Comparison of ENCODE assay signal across 1 cellular context in genomic region chr16:67857547-67858233, GRCh38.
A peak's percentile ranks its signal among the peaks of the same experiment; 100 is the strongest.
TF ChIP-seq lines count a peak whose summit lies in the region.

No MANE protein-coding gene starts in this region.

TF ChIP-seq in HepG2, 621 proteins besides CTCF, POLR2A, EP300 and RAD21 (continued from another document and continues in another):
- TF ChIP-seq AGO1 (IDR thresholded peaks at IDR 0.05; ENCODE audit: low read depth, low read length, poor library complexity, severe bottlenecking) (no peak), FLYWCH1 (CRISPR knock-in tag; IDR thresholded peaks at IDR 0.05) (no peak), ZMYM3 (CRISPR knock-in tag; IDR thresholded peaks at IDR 0.05) (no peak), CC2D1A (CRISPR knock-in tag; IDR thresholded peaks at IDR 0.05) (no peak), NR2F2 (IDR thresholded peaks at IDR 0.05; ENCODE audit: borderline replicate concordance, low read depth) (no peak; the same call in 1 of the 2 replicates), ZNF772 (CRISPR knock-in tag; IDR thresholded peaks at IDR 0.05) (peak; percentile 55; the same call in 1 of the 2 replicates), ZNF530 (CRISPR knock-in tag; IDR thresholded peaks at IDR 0.05; ENCODE audit: low read depth) (no peak), ZBTB33 (CRISPR knock-in tag; IDR thresholded peaks at IDR 0.05) (no peak), MTF2 (CRISPR knock-in tag; IDR thresholded peaks at IDR 0.05; ENCODE audit: borderline replicate concordance) (no peak), ZNF274 (CRISPR knock-in tag; IDR thresholded peaks at IDR 0.05) (no peak), BCLAF1 (IDR thresholded peaks at IDR 0.05) (no peak), TFDP2 (CRISPR knock-in tag; IDR thresholded peaks at IDR 0.05) (no peak), ZNF75D (CRISPR knock-in tag; IDR thresholded peaks at IDR 0.05; ENCODE audit: borderline replicate concordance) (no peak), ZNF879 (CRISPR knock-in tag; IDR thresholded peaks at IDR 0.05) (no peak), USF2 (IDR thresholded peaks at IDR 0.05; ENCODE audit: low read depth, low read length) (no peak), USF2 (CRISPR knock-in tag; IDR thresholded peaks at IDR 0.05; ENCODE audit: borderline replicate concordance) (no peak), ZFP1 (CRISPR knock-in tag; IDR thresholded peaks at IDR 0.05) (no peak), MED8 (CRISPR knock-in tag; IDR thresholded peaks at IDR 0.05; ENCODE audit: insufficient replicate concordance) (no peak), ZNF235 (CRISPR knock-in tag; IDR thresholded peaks at IDR 0.05; ENCODE audit: borderline replicate concordance) (no peak), PCBP1 (IDR thresholded peaks at IDR 0.05; ENCODE audit: borderline replicate concordance, low read depth, low read length) (no peak), THAP9 (CRISPR knock-in tag; IDR thresholded peaks at IDR 0.05; ENCODE audit: borderline replicate concordance) (0 out of 2 replicates have a peak, but pooled peaks have one; percentile 6), ZNF720 (CRISPR knock-in tag; IDR thresholded peaks at IDR 0.05) (no peak), ATF5 (CRISPR knock-in tag; IDR thresholded peaks at IDR 0.05; ENCODE audit: low read depth) (no peak), ZNF746 (CRISPR knock-in tag; IDR thresholded peaks at IDR 0.05) (peak; percentile 27; the same call in 1 of the 2 replicates), MTERF4 (CRISPR knock-in tag; IDR thresholded peaks at IDR 0.05) (no peak), SMC3 (IDR thresholded peaks at IDR 0.05; ENCODE audit: low read length) (no peak; the same call in 1 of the 2 replicates), HNF4A (CRISPR knock-in tag; IDR thresholded peaks at IDR 0.05) (peak; percentile 44; the same call in 1 of the 2 replicates), ZNF607 (CRISPR knock-in tag; IDR thresholded peaks at IDR 0.05; ENCODE audit: borderline replicate concordance) (no peak), ZNF34 (CRISPR knock-in tag; IDR thresholded peaks at IDR 0.05; ENCODE audit: borderline replicate concordance) (no peak), MLX (CRISPR knock-in tag; IDR thresholded peaks at IDR 0.05) (peak; percentile 47; the same call in 1 of the 2 replicates), ETS1 (CRISPR knock-in tag; IDR thresholded peaks at IDR 0.05) (no peak), THRA (CRISPR knock-in tag; IDR thresholded peaks at IDR 0.05; ENCODE audit: borderline replicate concordance) (no peak), HMGA1 (CRISPR knock-in tag; conservative IDR thresholded peaks at IDR 0.05) (no peak), RNF219 (CRISPR knock-in tag; IDR thresholded peaks at IDR 0.05) (no peak), IKZF4 (CRISPR knock-in tag; IDR thresholded peaks at IDR 0.05; ENCODE audit: borderline replicate concordance, low read depth, not compliant biosample characterization) (no peak), ZBTB25 (CRISPR knock-in tag; IDR thresholded peaks at IDR 0.05) (no peak), TIGD3 (CRISPR knock-in tag; IDR thresholded peaks at IDR 0.05; ENCODE audit: borderline replicate concordance) (no peak)
